Comparison of ENCODE assay signal across 17 cellular contexts in the genomic region with DNA sequence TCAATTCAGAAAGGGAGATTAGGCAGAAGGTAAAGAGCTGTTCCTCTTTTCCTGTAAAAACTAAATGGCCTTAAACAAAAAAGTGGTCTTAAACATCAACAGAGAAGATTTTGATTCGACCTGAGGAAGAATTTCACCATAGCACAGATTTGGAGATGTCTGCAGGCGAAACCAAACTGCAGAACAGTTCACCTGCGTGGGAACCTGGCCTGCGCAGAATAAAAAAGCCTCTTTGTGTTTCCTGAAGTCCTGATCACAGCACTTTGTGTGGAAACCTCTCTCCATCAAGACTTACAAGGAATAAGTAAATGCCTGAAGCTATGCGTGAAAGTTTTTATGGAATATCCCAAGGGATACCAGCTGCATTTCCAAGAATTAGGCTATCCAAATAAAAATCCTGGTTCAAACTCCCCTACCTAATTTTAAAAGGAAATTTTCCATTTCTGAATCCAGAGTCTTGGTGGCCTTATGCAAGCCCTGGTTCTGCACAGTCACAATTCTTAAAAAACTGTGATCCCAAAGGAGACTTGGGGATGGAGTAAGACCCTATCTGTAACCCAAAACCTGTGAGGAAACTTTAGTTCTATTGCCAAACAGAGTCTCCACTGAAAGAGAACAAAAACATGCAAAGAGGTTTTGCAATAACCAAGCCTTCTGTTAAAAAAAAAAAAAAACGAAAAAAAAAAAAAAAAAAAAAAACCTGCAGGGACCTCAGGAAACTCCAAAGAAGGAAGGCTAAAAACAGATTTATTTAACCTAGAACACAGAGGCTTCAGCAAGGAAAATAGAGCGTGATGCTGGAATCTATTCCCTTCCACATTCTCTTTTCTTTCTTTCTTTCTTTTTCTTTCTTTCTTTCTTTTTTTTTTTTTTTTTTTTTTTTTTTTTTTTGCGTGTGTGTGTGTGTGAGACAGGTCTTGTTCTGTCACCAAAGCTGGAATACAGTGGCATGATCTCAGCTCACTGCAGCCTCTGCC. TPM values are rescaled to one million over a fixed set of nuclear protein-coding genes. Genes with fewer than 3 reads are reported as not detected.
A peak's percentile ranks its signal among the peaks of the same experiment; 100 is the strongest.
DNase-seq lines count a peak whose midpoint lies in the region; ATAC-seq and TF ChIP-seq lines count a peak whose summit lies in the region.
"Had no signal": no experiment of that assay in that cellular context is flagged by ENCODE, and none has a peak within 500 bp of the region (broad histone marks: within the 10 kb centered on the region; RNA-seq: fewer than 3 reads in every experiment).

No MANE protein-coding gene starts in this region.

- H3K4me3 ChIP-seq in astrocyte of the spinal cord (ENCODE audit: low read depth, low read length) (no peak overlapping the region), HAP-1 (no peak overlapping the region)

- ATAC-seq in left ventricle myocardium superior, result peak; percentile 91
- ATAC-seq in GM21737 (IDR thresholded peaks at IDR 0.05; ENCODE audit: unreplicated experiment), result no peak
- ATAC-seq: activated CD4-positive, alpha-beta T cell treated with anti-CD3 and anti-CD28 coated beads for 36 hours had no signal

- H3K36me3 ChIP-seq in HAP-1 (replicated peaks), result no peaks in the 10 kb centered on the region

- POLR2A ChIA-PET in activated CD4-positive, alpha-beta T cell treated with anti-CD3 and anti-CD28 coated beads, Interleukin-2, amount 10 ng/mL, durations not matched to agents 7 days and 5 days (lab: Charles Lee), result no interaction called here

- H3K9me3 Mint-ChIP-seq in activated CD4-positive, alpha-beta T cell treated with anti-CD3 and anti-CD28 coated beads, Interleukin-2, amount 10 ng/mL, durations not matched to agents 7 days and 5 days, result no peaks in the 10 kb centered on the region

- in situ Hi-C loops in KBM-7 (cut with MboI; ENCODE audit: low pct_unique_long_range_greater_than_20kb, low sequenced_read_pairs) (no loop called here), astrocyte of the spinal cord (cut with HindIII; ENCODE audit: low sequenced_read_pairs) (no loop called here), HAP-1 (cut with MboI; ENCODE audit: low sequenced_read_pairs) (no loop called here)

- no peaks in the 10 kb centered on the region for H3K4me1 ChIP-seq in HAP-1

- DNase-seq in KBM-7 (peak; percentile 32), astrocyte of the spinal cord (ENCODE audit: low read depth, low spot score) (peak; percentile 38), left ventricle myocardium superior (no peak), superior temporal gyrus (ENCODE audit: extremely low spot score) (peak; percentile 18), HAP-1 (ENCODE audit: low spot score in 2 of 2) (no peak), iPS-NIHi11 (ENCODE audit: low spot score) (no peak)
- no peak for DNase-seq in activated CD4-positive, alpha-beta T cell treated with anti-CD3 and anti-CD28 coated beads, Interleukin-2, amount 10 ng/mL, durations not matched to agents 7 days and 5 days
- DNase-seq: activated CD4-positive, alpha-beta T cell treated with anti-CD3 and anti-CD28 coated beads for 36 hours; activated naive CD8-positive, alpha-beta T cell treated with anti-CD3 and anti-CD28 coated beads, Interleukin-2, amount 10 ng/mL, durations not matched to agents 7 days and 5 days; EL; erythroblast; mesendoderm; NCI-H1930; SHP77; stimulated activated naive CD4-positive, alpha-beta T cell treated with Interleukin-2 at 50 U/mL for 16 hours had no signal

- H3K4me3 Mint-ChIP-seq in activated CD4-positive, alpha-beta T cell treated with anti-CD3 and anti-CD28 coated beads, Interleukin-2, amount 10 ng/mL, durations not matched to agents 7 days and 5 days, result no peak overlapping the region
- H3K4me3 Mint-ChIP-seq: activated CD4-positive, alpha-beta T cell treated with anti-CD3 and anti-CD28 coated beads for 36 hours; activated naive CD8-positive, alpha-beta T cell treated with anti-CD3 and anti-CD28 coated beads, Interleukin-2, amount 10 ng/mL, durations not matched to agents 7 days and 5 days had no signal

- H3K27me3 ChIP-seq in HAP-1 (ENCODE audit: low read depth), result no peaks in the 10 kb centered on the region

- no peaks in the 10 kb centered on the region for H3K36me3 Mint-ChIP-seq in activated CD4-positive, alpha-beta T cell treated with anti-CD3 and anti-CD28 coated beads, Interleukin-2, amount 10 ng/mL, durations not matched to agents 7 days and 5 days (ENCODE audit: low read depth)
- H3K36me3 Mint-ChIP-seq: activated naive CD8-positive, alpha-beta T cell treated with anti-CD3 and anti-CD28 coated beads, Interleukin-2, amount 10 ng/mL, durations not matched to agents 7 days and 5 days had no signal

- no peaks in the 10 kb centered on the region for H3K9me3 ChIP-seq in HAP-1

- CTCF ChIA-PET in activated CD4-positive, alpha-beta T cell treated with anti-CD3 and anti-CD28 coated beads, Interleukin-2, amount 10 ng/mL, durations not matched to agents 7 days and 5 days (lab: Charles Lee), result interaction anchor here (1.4 kb wide), 1 partner anchor 88 kb away, joined by 3 read pairs; no protein-coding TSS in a partner anchor

- intact Hi-C loops in left ventricle myocardium superior (cut with micrococcal nuclease), result no loop called here

- no peak overlapping the region for H3K27ac Mint-ChIP-seq in activated CD4-positive, alpha-beta T cell treated with anti-CD3 and anti-CD28 coated beads, Interleukin-2, amount 10 ng/mL, durations not matched to agents 7 days and 5 days
- H3K27ac Mint-ChIP-seq: activated CD4-positive, alpha-beta T cell treated with anti-CD3 and anti-CD28 coated beads for 36 hours; activated naive CD8-positive, alpha-beta T cell treated with anti-CD3 and anti-CD28 coated beads, Interleukin-2, amount 10 ng/mL, durations not matched to agents 7 days and 5 days had no signal

- H3K27me3 Mint-ChIP-seq in activated CD4-positive, alpha-beta T cell treated with anti-CD3 and anti-CD28 coated beads, Interleukin-2, amount 10 ng/mL, durations not matched to agents 7 days and 5 days, result no peaks in the 10 kb centered on the region

- H3K4me1 Mint-ChIP-seq in activated CD4-positive, alpha-beta T cell treated with anti-CD3 and anti-CD28 coated beads, Interleukin-2, amount 10 ng/mL, durations not matched to agents 7 days and 5 days, result no peaks in the 10 kb centered on the region
- H3K4me1 Mint-ChIP-seq: activated CD4-positive, alpha-beta T cell treated with anti-CD3 and anti-CD28 coated beads for 36 hours; activated naive CD8-positive, alpha-beta T cell treated with anti-CD3 and anti-CD28 coated beads, Interleukin-2, amount 10 ng/mL, durations not matched to agents 7 days and 5 days had no signal

- TF ChIP-seq CTCF in astrocyte of the spinal cord (IDR thresholded peaks at IDR 0.05; ENCODE audit: low read depth, low read length), result no peak

RNA-seq across cellular contexts. Expression of a gene that starts 10.4 kb away (rescaled TPM):
- not detected for total RNA-seq in left ventricle myocardium superior
- not detected for total RNA-seq in activated CD4-positive, alpha-beta T cell treated with anti-CD3 and anti-CD28 coated beads, Interleukin-2, amount 10 ng/mL, durations not matched to agents 7 days and 5 days
- total RNA-seq: activated CD4-positive, alpha-beta T cell treated with anti-CD3 and anti-CD28 coated beads for 36 hours; activated naive CD8-positive, alpha-beta T cell treated with anti-CD3 and anti-CD28 coated beads, Interleukin-2, amount 10 ng/mL, durations not matched to agents 7 days and 5 days; H4 had no signal

RNA-seq across cellular contexts. Expression of a gene that starts 35.8 kb away (rescaled TPM):
- not detected for total RNA-seq in left ventricle myocardium superior
- not detected for total RNA-seq in activated CD4-positive, alpha-beta T cell treated with anti-CD3 and anti-CD28 coated beads, Interleukin-2, amount 10 ng/mL, durations not matched to agents 7 days and 5 days
- total RNA-seq: activated CD4-positive, alpha-beta T cell treated with anti-CD3 and anti-CD28 coated beads for 36 hours; activated naive CD8-positive, alpha-beta T cell treated with anti-CD3 and anti-CD28 coated beads, Interleukin-2, amount 10 ng/mL, durations not matched to agents 7 days and 5 days; H4 had no signal

Comparison
In these comparisons a context has a peak if more than half of its experiments do, and no peak if none do; other contexts are left out.
1. DNase-seq: peak in KBM-7 (single experiment), astrocyte of the spinal cord (single experiment) and superior temporal gyrus (single experiment); none in left ventricle myocardium superior (single experiment), HAP-1 (0 of 2), activated CD4-positive, alpha-beta T cell treated with anti-CD3 and anti-CD28 coated beads, Interleukin-2, amount 10 ng/mL, durations not matched to agents 7 days and 5 days (single experiment) and iPS-NIHi11 (single experiment).